ENCODE assay signal across 8 cellular contexts in the genomic region with DNA sequence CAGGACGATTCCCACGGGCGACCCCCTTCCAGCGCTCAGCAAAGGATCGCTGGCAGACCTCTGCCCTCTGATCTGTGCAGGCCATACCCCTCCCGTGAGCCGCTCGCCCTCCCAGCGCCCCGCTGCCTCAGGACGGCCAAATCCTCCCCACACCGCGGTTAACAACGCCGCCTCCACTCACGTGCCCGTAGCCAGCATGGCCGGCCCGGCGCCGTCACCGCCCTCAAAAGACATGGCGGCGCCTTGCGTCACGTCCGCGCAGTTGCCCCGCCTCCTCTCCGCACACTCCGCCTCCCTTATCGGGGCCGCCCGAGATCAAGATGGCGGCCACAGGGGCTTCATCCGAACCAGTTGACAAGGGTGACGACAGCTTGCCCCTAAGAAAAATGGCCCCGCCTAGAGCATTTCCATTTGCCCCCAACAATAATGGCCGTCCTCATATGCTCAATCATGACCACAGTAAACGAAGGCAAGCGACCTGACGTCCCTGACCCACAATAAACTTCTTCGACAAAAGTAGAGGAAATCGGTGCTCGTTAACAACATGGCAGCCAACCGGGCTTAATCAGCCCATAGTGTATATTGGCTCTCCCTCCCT. TPM values are rescaled to one million over a fixed set of nuclear protein-coding genes. Genes with fewer than 3 reads are reported as not detected.
DNase-seq lines count a peak whose midpoint lies in the region; ATAC-seq and TF ChIP-seq lines count a peak whose summit lies in the region.

No MANE protein-coding gene starts in this region.

- H3K9me3 ChIP-seq in esophagus muscularis mucosa = no peaks in the 10 kb centered on the region

- under 1% methylated on average over 33 of the region's 46 CpGs for WGBS in esophagus muscularis mucosa

- DNase-seq in DMS153 (lab: John Stamatoyannopoulos, UW) (peak; percentile 97), OCI-M2 (lab: John Stamatoyannopoulos, UW; ENCODE audit: unreplicated experiment) (peak; percentile 98), esophagus muscularis mucosa (ENCODE audit: extremely low spot score) (peak; percentile 99), myocyte (ENCODE audit: low read depth) (peak; percentile 98)
- peak; percentile 99 for DNase-seq in Jurkat, Clone E6-1 (ENCODE audit: low read depth, low spot score)
- peak; percentile 98 for DNase-seq in activated T-cell treated with anti-CD3 and anti-CD28 coated beads, Interleukin-2, amount 50 U/mL, for 1 hour
- peak; percentile 95 to 96 for DNase-seq in stimulated activated CD8-positive, alpha-beta memory T cell treated with anti-CD3 and anti-CD28 coated beads, Interleukin-7, amount 100 ng/mL, for 48 hours (ENCODE audit: extremely low read depth in 1 of 2, low read depth in 1 of 2)

- ATAC-seq in GM21576 (IDR thresholded peaks at IDR 0.05; ENCODE audit: unreplicated experiment) = peak; percentile 38

- peak overlapping the region; percentile 69 for H3K4me3 ChIP-seq in Jurkat, Clone E6-1 (ENCODE audit: low read length)
- peak overlapping the region; percentile 83 to 99 (median 98) for H3K4me3 ChIP-seq in esophagus muscularis mucosa

- peaks cover 27 to 55% (median 42%) of the 10 kb centered on the region in 4 donors for H3K4me1 ChIP-seq in esophagus muscularis mucosa

- no peaks in the 10 kb centered on the region for H3K27me3 ChIP-seq in esophagus muscularis mucosa

- no peak for TF ChIP-seq EP300 in esophagus muscularis mucosa (IDR thresholded peaks at IDR 0.05)

- no peak for TF ChIP-seq CTCF in esophagus muscularis mucosa (IDR thresholded peaks at IDR 0.05)

- peaks cover 16 to 54% (median 47%) of the 10 kb centered on the region in 4 donors for H3K36me3 ChIP-seq in esophagus muscularis mucosa

- peak overlapping the region; percentile 97 to 100 (median 99) for H3K27ac ChIP-seq in esophagus muscularis mucosa (replicated peaks in 1 of 4)

- no peak for TF ChIP-seq POLR2A in esophagus muscularis mucosa (IDR thresholded peaks at IDR 0.05; ENCODE audit: low read depth)

- intact Hi-C loops in esophagus muscularis mucosa (cut with DNase I) = loop anchor here (5.0 kb wide), 1 partner anchor 64 kb away; the partner anchor contains the start of gene FUZ

RNA-seq across cellular contexts. Expression of gene AKT1S1, which starts 0.6 kb away (rescaled TPM):
- polyA plus RNA-seq in Jurkat, Clone E6-1 (2012; ENCODE audit: insufficient read depth, insufficient read length) = 13.8 TPM
- 10 to 100 TPM; 15.4 to 30.6 (median 21.9) TPM for total RNA-seq in esophagus muscularis mucosa
- total RNA-seq in myocyte = 25.0 and 25.5 TPM in 2 replicates
- polyA plus RNA-seq in myocyte (2012) = 82.8 TPM

RNA-seq across cellular contexts. Expression of gene TBC1D17, which starts 1.0 kb away (rescaled TPM):
- polyA plus RNA-seq in Jurkat, Clone E6-1 (2012; ENCODE audit: insufficient read depth, insufficient read length) = 20.1 TPM
- total RNA-seq in esophagus muscularis mucosa = 10 to 100 TPM; 35.1 to 60.9 (median 44.0) TPM
- 17.7 and 19.9 TPM in 2 replicates for total RNA-seq in myocyte
- polyA plus RNA-seq in myocyte (2012) = 57.0 TPM

RNA-seq across cellular contexts. Expression of gene PNKP, which starts 9.1 kb away (rescaled TPM):
- polyA plus RNA-seq in Jurkat, Clone E6-1 (2012; ENCODE audit: insufficient read depth, insufficient read length) = 75.9 TPM
- total RNA-seq in esophagus muscularis mucosa (10 to 100 TPM; 21.4 to 43.7 (median 27.8) TPM), myocyte (31.1 and 38.2 TPM in 2 replicates)
- polyA plus RNA-seq in myocyte (2012) = 40.7 TPM

RNA-seq across cellular contexts. Expression of gene IL4I1, which starts 20.2 kb away (rescaled TPM):
- 1.1 TPM for polyA plus RNA-seq in Jurkat, Clone E6-1 (2012; ENCODE audit: insufficient read depth, insufficient read length)
- total RNA-seq in esophagus muscularis mucosa = under 1 TPM in 2 of 4 donors, not detected in 2; 0.34 to 0.50 TPM
- total RNA-seq in myocyte = 0.35 and 0.83 TPM in 2 replicates
- polyA plus RNA-seq in myocyte (2012) = 0.32 TPM

RNA-seq across cellular contexts. Expression of gene PTOV1, which starts 25.6 kb away (rescaled TPM):
- 232 TPM for polyA plus RNA-seq in Jurkat, Clone E6-1 (2012; ENCODE audit: insufficient read depth, insufficient read length)
- total RNA-seq in esophagus muscularis mucosa = 100 to 1,000 TPM in 1 of 4 donors, 10 to 100 TPM in 3; 60.5 to 102 (median 84.4) TPM
- total RNA-seq in myocyte = 161 and 176 TPM in 2 replicates
- 218 TPM for polyA plus RNA-seq in myocyte (2012)

Comparison
In these comparisons a context has a peak if more than half of its experiments do, and no peak if none do; other contexts are left out.
1. Peak in every context shown above with its lines: DNase-seq, ATAC-seq, H3K4me3 ChIP-seq and H3K27ac ChIP-seq.